41 cellular contexts compared by ENCODE assay signal in the genomic region with DNA sequence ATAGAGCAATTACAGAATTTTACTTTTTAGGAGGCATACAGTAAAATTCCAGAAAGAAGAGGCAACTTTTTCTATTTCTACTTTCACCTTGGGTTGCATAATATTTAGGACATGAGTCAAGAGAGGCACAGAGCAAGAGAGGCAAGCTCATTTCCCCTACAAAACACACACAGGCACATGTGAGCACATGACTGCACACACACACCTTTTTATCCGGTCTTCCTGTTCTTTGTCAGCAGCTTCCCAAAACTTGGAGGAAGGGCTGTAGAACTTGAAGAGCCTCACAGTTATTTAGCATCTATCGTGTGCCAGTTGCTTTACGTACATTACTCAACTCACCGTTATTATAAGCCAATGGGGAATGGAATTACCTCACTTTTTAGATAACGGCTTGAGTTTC. TPM values are rescaled to one million over a fixed set of nuclear protein-coding genes. Genes with fewer than 3 reads are reported as not detected.
"Had no signal": no experiment of that assay in that cellular context is flagged by ENCODE, and none has a peak within 500 bp of the region (broad histone marks: within the 10 kb centered on the region; RNA-seq: fewer than 3 reads in every experiment).

No MANE protein-coding gene starts in this region.

- H3K27me3 Mint-ChIP-seq: activated CD4-positive, alpha-beta memory T cell treated with anti-CD3 and anti-CD28 coated beads for 36 hours; activated CD4-positive, alpha-beta T cell treated with anti-CD3 and anti-CD28 coated beads for 36 hours; activated CD4-positive, alpha-beta T cell treated with anti-CD3 and anti-CD28 coated beads, Interleukin-2, amount 10 ng/mL, durations not matched to agents 24 days and 14 days; activated CD8-positive, alpha-beta memory T cell treated with anti-CD3 and anti-CD28 coated beads, Interleukin-2, amount 10 ng/mL, durations not matched to agents 7 days and 5 days; activated naive CD4-positive, alpha-beta T cell treated with anti-CD3 and anti-CD28 coated beads, Interleukin-2, amount 50 U/mL, for 24 hours; activated naive CD8-positive, alpha-beta T cell treated with anti-CD3 and anti-CD28 coated beads for 36 hours; activated naive CD8-positive, alpha-beta T cell treated with anti-CD3 and anti-CD28 coated beads, Interleukin-2, amount 50 U/mL, for 24 hours had no signal

- H3K4me3 Mint-ChIP-seq: activated CD4-positive, alpha-beta memory T cell treated with anti-CD3 and anti-CD28 coated beads for 36 hours; activated CD4-positive, alpha-beta T cell treated with anti-CD3 and anti-CD28 coated beads for 36 hours; activated CD4-positive, alpha-beta T cell treated with anti-CD3 and anti-CD28 coated beads, Interleukin-2, amount 10 ng/mL, durations not matched to agents 24 days and 14 days; activated CD8-positive, alpha-beta memory T cell treated with anti-CD3 and anti-CD28 coated beads, Interleukin-2, amount 10 ng/mL, durations not matched to agents 7 days and 5 days; activated CD8-positive, alpha-beta T cell treated with anti-CD3 and anti-CD28 coated beads, Interleukin-2, amount 10 ng/mL, durations not matched to agents 7 days and 5 days; activated naive CD4-positive, alpha-beta T cell treated with anti-CD3 and anti-CD28 coated beads for 36 hours; activated naive CD4-positive, alpha-beta T cell treated with anti-CD3 and anti-CD28 coated beads, Interleukin-2, amount 50 U/mL, for 24 hours; activated naive CD8-positive, alpha-beta T cell treated with anti-CD3 and anti-CD28 coated beads for 36 hours; activated naive CD8-positive, alpha-beta T cell treated with anti-CD3 and anti-CD28 coated beads, Interleukin-2, amount 50 U/mL, for 24 hours; activated T-helper 1 cell treated with anti-CD3 and anti-CD28 coated beads, Interleukin-12 subunit alpha, Interleukin-12 subunit beta, Interleukin-2, Interleukin-4 antibody, amounts not matched to agents 30 ng/mL and 10 ng/mL and 1 ng/mL, durations not matched to agents 14 hours and 24 hours and 36 hours; T-helper 1 cell treated with Interleukin-12 subunit alpha and Interleukin-12 subunit beta and Interleukin-4 antibody, amounts not matched to agents 30 μg/mL and 1 μg/mL, for 36 hours had no signal

- H3K9me3 Mint-ChIP-seq: activated CD4-positive, alpha-beta T cell treated with anti-CD3 and anti-CD28 coated beads, Interleukin-2, amount 10 ng/mL, durations not matched to agents 24 days and 14 days; activated naive CD4-positive, alpha-beta T cell treated with anti-CD3 and anti-CD28 coated beads, Interleukin-2, amount 50 U/mL, for 24 hours; activated naive CD8-positive, alpha-beta T cell treated with anti-CD3 and anti-CD28 coated beads, Interleukin-2, amount 50 U/mL, for 24 hours; activated T-helper 1 cell treated with anti-CD3 and anti-CD28 coated beads, Interleukin-12 subunit alpha, Interleukin-12 subunit beta, Interleukin-2, Interleukin-4 antibody, amounts not matched to agents 30 ng/mL and 10 ng/mL and 1 ng/mL, durations not matched to agents 14 hours and 24 hours and 36 hours; activated T-helper 2 cell treated with anti-CD3 and anti-CD28 coated beads, Interferon-gamma antibody, Interleukin-2, Interleukin-4, amounts not matched to agents 10 μg/mL and 5 μg/mL and 100 μg/mL, durations not matched to agents 14 hours and 24 hours and 36 hours; T-helper 1 cell treated with Interleukin-12 subunit alpha and Interleukin-12 subunit beta and Interleukin-4 antibody, amounts not matched to agents 30 μg/mL and 1 μg/mL, for 36 hours had no signal

- H3K27ac Mint-ChIP-seq: activated CD4-positive, alpha-beta memory T cell treated with anti-CD3 and anti-CD28 coated beads for 36 hours; activated CD4-positive, alpha-beta T cell treated with anti-CD3 and anti-CD28 coated beads for 36 hours; activated CD4-positive, alpha-beta T cell treated with anti-CD3 and anti-CD28 coated beads, Interleukin-2, amount 10 ng/mL, durations not matched to agents 24 days and 14 days; activated CD8-positive, alpha-beta memory T cell treated with anti-CD3 and anti-CD28 coated beads, Interleukin-2, amount 10 ng/mL, durations not matched to agents 7 days and 5 days; activated CD8-positive, alpha-beta T cell treated with anti-CD3 and anti-CD28 coated beads, Interleukin-2, amount 10 ng/mL, durations not matched to agents 7 days and 5 days; activated naive CD4-positive, alpha-beta T cell treated with anti-CD3 and anti-CD28 coated beads for 36 hours; activated naive CD4-positive, alpha-beta T cell treated with anti-CD3 and anti-CD28 coated beads, Interleukin-2, amount 50 U/mL, for 24 hours; activated naive CD8-positive, alpha-beta T cell treated with anti-CD3 and anti-CD28 coated beads for 36 hours; activated naive CD8-positive, alpha-beta T cell treated with anti-CD3 and anti-CD28 coated beads, Interleukin-2, amount 50 U/mL, for 24 hours; activated T-helper 1 cell treated with anti-CD3 and anti-CD28 coated beads, Interleukin-12 subunit alpha, Interleukin-12 subunit beta, Interleukin-2, Interleukin-4 antibody, amounts not matched to agents 30 ng/mL and 10 ng/mL and 1 ng/mL, durations not matched to agents 14 hours and 24 hours and 36 hours; activated T-helper 2 cell treated with anti-CD3 and anti-CD28 coated beads, Interferon-gamma antibody, Interleukin-2, Interleukin-4, amounts not matched to agents 10 μg/mL and 5 μg/mL and 100 μg/mL, durations not matched to agents 14 hours and 24 hours and 36 hours; T-helper 1 cell treated with Interleukin-12 subunit alpha and Interleukin-12 subunit beta and Interleukin-4 antibody, amounts not matched to agents 30 μg/mL and 1 μg/mL, for 36 hours had no signal

- H3K4me1 ChIP-seq: adrenal gland, body of pancreas, colonic mucosa, esophagus squamous epithelium, gastrocnemius medialis, heart left ventricle had no signal

- H3K4me1 Mint-ChIP-seq: activated CD4-positive, alpha-beta T cell treated with anti-CD3 and anti-CD28 coated beads for 36 hours; activated CD4-positive, alpha-beta T cell treated with anti-CD3 and anti-CD28 coated beads, Interleukin-2, amount 10 ng/mL, durations not matched to agents 24 days and 14 days; activated CD8-positive, alpha-beta memory T cell treated with anti-CD3 and anti-CD28 coated beads, Interleukin-2, amount 10 ng/mL, durations not matched to agents 7 days and 5 days; activated naive CD4-positive, alpha-beta T cell treated with anti-CD3 and anti-CD28 coated beads, Interleukin-2, amount 50 U/mL, for 24 hours; activated naive CD8-positive, alpha-beta T cell treated with anti-CD3 and anti-CD28 coated beads for 36 hours; activated naive CD8-positive, alpha-beta T cell treated with anti-CD3 and anti-CD28 coated beads, Interleukin-2, amount 50 U/mL, for 24 hours had no signal

- DNase-seq: activated CD4-positive, alpha-beta memory T cell treated with anti-CD3 and anti-CD28 coated beads for 36 hours; activated CD4-positive, alpha-beta T cell treated with anti-CD3 and anti-CD28 coated beads for 36 hours; activated CD4-positive, alpha-beta T cell treated with anti-CD3 and anti-CD28 coated beads, Interleukin-2, amount 10 ng/mL, durations not matched to agents 24 days and 14 days; activated CD4-positive, CD25-positive, alpha-beta regulatory T cell; activated CD4-positive, CD25-positive, alpha-beta regulatory T cell treated with anti-CD3 and anti-CD28 coated beads, Interleukin-2, amount 50 U/mL, for 72 hours; activated CD8-positive, alpha-beta memory T cell treated with anti-CD3 and anti-CD28 coated beads, Interleukin-2, amount 10 ng/mL, durations not matched to agents 7 days and 5 days; activated CD8-positive, alpha-beta memory T cell treated with anti-CD3 and anti-CD28 coated beads, Interleukin-2, amount 50 U/mL, for 4 hours; activated CD8-positive, alpha-beta T cell treated with anti-CD3 and anti-CD28 coated beads, Interleukin-2, amount 10 ng/mL, durations not matched to agents 7 days and 5 days; activated effector memory CD4-positive, alpha-beta T cell treated with anti-CD3 and anti-CD28 coated beads, Interleukin-2, amount 50 U/mL, for 16 hours; activated naive CD4-positive, alpha-beta T cell treated with anti-CD3 and anti-CD28 coated beads for 36 hours; activated naive CD8-positive, alpha-beta T cell treated with anti-CD3 and anti-CD28 coated beads for 36 hours; activated naive CD8-positive, alpha-beta T cell treated with anti-CD3 and anti-CD28 coated beads, Interleukin-2, amount 50 U/mL, for 24 hours; activated T-cell treated with anti-CD3 and anti-CD28 coated beads, Interleukin-2, amount 50 U/mL, for 1 hour; activated T-cell treated with anti-CD3 and anti-CD28 coated beads, Interleukin-2, amount 50 U/mL, for 48 hours; adrenal gland; amygdala; aorta; body of pancreas; central memory CD4-positive, alpha-beta T cell; cerebellar nuclear complex; colonic mucosa; effector CD8-positive, alpha-beta T cell; esophagus squamous epithelium; foreskin fibroblast; gastrocnemius medialis; glutamatergic neuron; heart left ventricle; hypothalamus; T-helper 9 cell had no signal

- FAIRE-seq: endometrium had no signal

- H3K36me3 ChIP-seq: adrenal gland, cardiac muscle cell, colonic mucosa, esophagus squamous epithelium, gastrocnemius medialis, heart left ventricle had no signal

- ATAC-seq: activated CD4-positive, alpha-beta T cell treated with anti-CD3 and anti-CD28 coated beads for 36 hours; activated CD8-positive, alpha-beta memory T cell treated with anti-CD3 and anti-CD28 coated beads, Interleukin-2, amount 10 ng/mL, durations not matched to agents 7 days and 5 days; activated CD8-positive, alpha-beta T cell treated with anti-CD3 and anti-CD28 coated beads, Interleukin-2, amount 10 ng/mL, durations not matched to agents 7 days and 5 days; activated naive CD8-positive, alpha-beta T cell treated with anti-CD3 and anti-CD28 coated beads, Interleukin-2, amount 50 U/mL, for 24 hours; body of pancreas; gastrocnemius medialis; heart left ventricle had no signal

- H3K9me3 ChIP-seq: adrenal gland, body of pancreas, colonic mucosa, esophagus squamous epithelium, gastrocnemius medialis, heart left ventricle had no signal

- H3K27ac ChIP-seq: adrenal gland, body of pancreas, cardiac muscle cell, colonic mucosa, epithelial cell of prostate, esophagus squamous epithelium, gastrocnemius medialis, heart left ventricle had no signal

- H3K36me3 Mint-ChIP-seq: activated CD4-positive, alpha-beta memory T cell treated with anti-CD3 and anti-CD28 coated beads for 36 hours; activated CD8-positive, alpha-beta memory T cell treated with anti-CD3 and anti-CD28 coated beads, Interleukin-2, amount 10 ng/mL, durations not matched to agents 7 days and 5 days; activated naive CD4-positive, alpha-beta T cell treated with anti-CD3 and anti-CD28 coated beads, Interleukin-2, amount 50 U/mL, for 24 hours; activated naive CD8-positive, alpha-beta T cell treated with anti-CD3 and anti-CD28 coated beads for 36 hours had no signal

- H3K4me3 ChIP-seq: adrenal gland, body of pancreas, cardiac muscle cell, colonic mucosa, esophagus squamous epithelium, gastrocnemius medialis, heart left ventricle had no signal

- H3K27me3 ChIP-seq: adrenal gland, body of pancreas, cardiac muscle cell, colonic mucosa, esophagus squamous epithelium, gastrocnemius medialis, heart left ventricle had no signal

RNA-seq across cellular contexts. Expression of gene CCDC179, which starts 37.8 kb away (rescaled TPM):
- total RNA-seq: activated CD4-positive, alpha-beta memory T cell treated with anti-CD3 and anti-CD28 coated beads for 36 hours; activated CD4-positive, alpha-beta T cell treated with anti-CD3 and anti-CD28 coated beads for 36 hours; activated CD4-positive, alpha-beta T cell treated with anti-CD3 and anti-CD28 coated beads, Interleukin-2, amount 10 ng/mL, durations not matched to agents 24 days and 14 days; activated CD8-positive, alpha-beta memory T cell treated with anti-CD3 and anti-CD28 coated beads for 36 hours; activated CD8-positive, alpha-beta memory T cell treated with anti-CD3 and anti-CD28 coated beads, Interleukin-2, amount 10 ng/mL, durations not matched to agents 7 days and 5 days; activated CD8-positive, alpha-beta T cell treated with anti-CD3 and anti-CD28 coated beads, Interleukin-2, amount 10 ng/mL, durations not matched to agents 7 days and 5 days; activated naive CD4-positive, alpha-beta T cell treated with anti-CD3 and anti-CD28 coated beads for 36 hours; activated naive CD8-positive, alpha-beta T cell treated with anti-CD3 and anti-CD28 coated beads for 36 hours; activated T-helper 1 cell treated with anti-CD3 and anti-CD28 coated beads, Interleukin-12 subunit alpha, Interleukin-12 subunit beta, Interleukin-2, Interleukin-4 antibody, amounts not matched to agents 30 ng/mL and 10 ng/mL and 1 ng/mL, durations not matched to agents 14 hours and 24 hours and 36 hours; activated T-helper 2 cell treated with anti-CD3 and anti-CD28 coated beads, Interferon-gamma antibody, Interleukin-2, Interleukin-4, amounts not matched to agents 10 μg/mL and 5 μg/mL and 100 μg/mL, durations not matched to agents 14 hours and 24 hours and 36 hours; adrenal gland; aorta; body of pancreas; cardiac muscle cell; colonic mucosa; dermis microvascular lymphatic vessel endothelial cell; esophagus squamous epithelium; fibroblast of lung; gastrocnemius medialis; heart left ventricle; T-helper 2 cell treated with Interferon-gamma antibody and Interleukin-4, amounts not matched to agents 100 ng/mL and 5 ng/mL, for 36 hours had no signal
- polyA plus RNA-seq: adrenal gland, aorta, cardiac muscle cell, esophagus, fibroblast of lung, heart left ventricle had no signal
